10 cellular contexts compared by ENCODE assay signal in genomic region chr7:117673367-117673766, GRCh38.
DNase-seq lines count a peak whose midpoint lies in the region; ATAC-seq, FAIRE-seq and TF ChIP-seq lines count a peak whose summit lies in the region.
"Had no signal": no experiment of that assay in that cellular context is flagged by ENCODE, and none has a peak within 500 bp of the region (broad histone marks: within the 10 kb centered on the region; RNA-seq: fewer than 3 reads in every experiment).

No MANE protein-coding gene starts in this region.

- H4K5ac ChIP-seq in IMR-90 (ENCODE audit: low read depth, low read length), result peak overlapping the region; percentile 64

- peak overlapping the region; percentile 47 for H4K91ac ChIP-seq in IMR-90 (ENCODE audit: insufficient read depth, low read depth, low read length)

- peak overlapping the region in 2 of 5 experiments; percentile 18 to 44 for H3K4me3 Mint-ChIP-seq in brain
- H3K4me3 Mint-ChIP-seq in activated CD4-positive, alpha-beta memory T cell treated with anti-CD3 and anti-CD28 coated beads, Interleukin-2, amount 10 ng/mL, durations not matched to agents 7 days and 5 days, result no peak overlapping the region
- H3K4me3 Mint-ChIP-seq: activated T-cell treated with anti-CD3 and anti-CD28 coated beads, Interleukin-2, amount 50 U/mL, for 72 hours had no signal

- H4K8ac ChIP-seq in IMR-90 (ENCODE audit: low read depth in 2 of 2, low read length in 2 of 2), result peak overlapping the region in 1 of 2 experiments; percentile 9; a peak in 2 of 4 replicates

- dilution Hi-C loops in IMR-90 (cut with HindIII; ENCODE audit: low sequenced_read_pairs, unreplicated experiment), result no loop called here

- H3K23ac ChIP-seq in IMR-90 (ENCODE audit: low read depth, low read length), result no peak overlapping the region

- peak overlapping the region; percentile 61 for H2BK120ac ChIP-seq in IMR-90 (ENCODE audit: low read depth, low read length)

- peak overlapping the region; percentile 5 for H2AK9ac ChIP-seq in IMR-90 (replicated peaks; ENCODE audit: low read depth, low read length, poor library complexity)

- H3K4me1 ChIP-seq in IMR-90 (ENCODE audit: control insufficient read depth, insufficient read depth, low read length) (peaks cover 11% of the 10 kb centered on the region; the same call in 1 of the 2 replicates), small intestine (ENCODE audit: control insufficient read depth in 2 of 2, insufficient read depth in 1 of 2, low read depth in 1 of 2, low read length in 1 of 2) (peaks cover 0 to 2% of the 10 kb centered on the region in 2 donors)
- H3K4me1 ChIP-seq in effector memory CD4-positive, alpha-beta T cell (ENCODE audit: control insufficient read depth, insufficient read depth, low read length, poor library complexity, severe bottlenecking), result no peaks in the 10 kb centered on the region

- no peak overlapping the region for H3K56ac ChIP-seq in IMR-90 (ENCODE audit: extremely low read depth, insufficient read depth, low read length)

- TF ChIP-seq POLR2A in IMR-90 (IDR thresholded peaks at IDR 0.05; ENCODE audit: low read depth, low read length), result no peak

- H3K27ac ChIP-seq in IMR-90 (ENCODE audit: insufficient read depth, low read length) (0 out of 2 replicates have a peak overlapping the region, but pooled peaks have one; percentile 5), small intestine (ENCODE audit: low read depth in 1 of 2, low read length in 1 of 2) (peak overlapping the region; percentile 12 to 54)
- no peak overlapping the region for H3K27ac ChIP-seq in effector memory CD4-positive, alpha-beta T cell (ENCODE audit: insufficient read depth, low read length, poor library complexity, severe bottlenecking)
- H3K27ac ChIP-seq: SK-N-MC had no signal

- H3K27me3 Mint-ChIP-seq in brain, result peaks cover 4% of the 10 kb centered on the region
- no peaks in the 10 kb centered on the region for H3K27me3 Mint-ChIP-seq in activated CD4-positive, alpha-beta memory T cell treated with anti-CD3 and anti-CD28 coated beads, Interleukin-2, amount 10 ng/mL, durations not matched to agents 7 days and 5 days

- TF ChIP-seq RAD21 in IMR-90 (IDR thresholded peaks at IDR 0.05; ENCODE audit: low read length), result no peak

- H3K14ac ChIP-seq in IMR-90 (replicated peaks; ENCODE audit: low read depth, low read length), result 0 out of 2 replicates have a peak overlapping the region, but pooled peaks have one; percentile 52

- H2AK5ac ChIP-seq in IMR-90 (ENCODE audit: low read depth, low read length), result peak overlapping the region; percentile 11; the same call in 1 of the 2 replicates

- peak overlapping the region; percentile 74 for H3K18ac ChIP-seq in IMR-90 (ENCODE audit: low read depth, low read length)

- ATAC-seq in IMR-90 (ENCODE audit: low read depth) (no peak), HG03159 (IDR thresholded peaks at IDR 0.05; ENCODE audit: unreplicated experiment) (no peak)
- ATAC-seq: activated T-cell treated with anti-CD3 and anti-CD28 coated beads, Interleukin-2, amount 50 U/mL, for 72 hours had no signal

- DNase-seq in IMR-90 (no peak), inferior parietal cortex (ENCODE audit: extremely low spot score) (peak; percentile 76), small intestine (peak; percentile 37)
- no peak for DNase-seq in activated CD4-positive, alpha-beta T cell treated with anti-CD3 and anti-CD28 coated beads for 1 hour
- no peak for DNase-seq in effector memory CD4-positive, alpha-beta T cell
- DNase-seq in activated CD4-positive, alpha-beta memory T cell treated with anti-CD3 and anti-CD28 coated beads, Interleukin-2, amount 10 ng/mL, durations not matched to agents 7 days and 5 days, result no peak
- DNase-seq: activated T-cell treated with anti-CD3 and anti-CD28 coated beads, Interleukin-2, amount 50 U/mL, for 72 hours had no signal

- H3K36me3 Mint-ChIP-seq in brain, result no peaks in the 10 kb centered on the region
- no peaks in the 10 kb centered on the region for H3K36me3 Mint-ChIP-seq in activated CD4-positive, alpha-beta memory T cell treated with anti-CD3 and anti-CD28 coated beads, Interleukin-2, amount 10 ng/mL, durations not matched to agents 7 days and 5 days (ENCODE audit: low read depth)

- H3K9ac ChIP-seq in IMR-90 (ENCODE audit: low read depth, low read length), result no peak overlapping the region

- CTCF ChIA-PET in IMR-90 (lab: Yijun Ruan, JAX), result no interaction called here
- CTCF ChIA-PET in activated CD4-positive, alpha-beta memory T cell treated with anti-CD3 and anti-CD28 coated beads, Interleukin-2, amount 10 ng/mL, durations not matched to agents 7 days and 5 days (lab: Charles Lee), result no interaction called here

- no peaks in the 10 kb centered on the region for H3K9me3 Mint-ChIP-seq in brain
- H3K9me3 Mint-ChIP-seq in activated CD4-positive, alpha-beta memory T cell treated with anti-CD3 and anti-CD28 coated beads, Interleukin-2, amount 10 ng/mL, durations not matched to agents 7 days and 5 days, result no peaks in the 10 kb centered on the region
- H3K9me3 Mint-ChIP-seq: activated T-cell treated with anti-CD3 and anti-CD28 coated beads, Interleukin-2, amount 50 U/mL, for 72 hours had no signal

- H3K27ac Mint-ChIP-seq in brain, result peak overlapping the region in 4 of 5 experiments; percentile 55 to 85 (median 72)
- no peak overlapping the region for H3K27ac Mint-ChIP-seq in activated CD4-positive, alpha-beta memory T cell treated with anti-CD3 and anti-CD28 coated beads, Interleukin-2, amount 10 ng/mL, durations not matched to agents 7 days and 5 days
- H3K27ac Mint-ChIP-seq: activated T-cell treated with anti-CD3 and anti-CD28 coated beads, Interleukin-2, amount 50 U/mL, for 72 hours had no signal

- H3K36me3 ChIP-seq in IMR-90 (ENCODE audit: control insufficient read depth, insufficient read depth, low read length) (no peaks in the 10 kb centered on the region), small intestine (ENCODE audit: control insufficient read depth in 2 of 2, insufficient read depth in 2 of 2, low read length in 2 of 2) (no peaks in the 10 kb centered on the region)
- no peaks in the 10 kb centered on the region for H3K36me3 ChIP-seq in effector memory CD4-positive, alpha-beta T cell (ENCODE audit: control insufficient read depth, insufficient read depth, low read length)

- H3K9me1 ChIP-seq in IMR-90 (ENCODE audit: insufficient read depth, low read length), result no peaks in the 10 kb centered on the region

- no peak overlapping the region for H3K4me2 ChIP-seq in IMR-90 (ENCODE audit: low read depth, low read length)

- H3K27me3 ChIP-seq in IMR-90 (ENCODE audit: control insufficient read depth, insufficient read depth, low read length), result peaks cover under 1% of the 10 kb centered on the region; the same call in 1 of the 2 replicates
- H3K27me3 ChIP-seq in small intestine (ENCODE audit: control insufficient read depth in 2 of 2, insufficient read depth in 2 of 2, low read length in 2 of 2), result no peaks in the 10 kb centered on the region
- no peaks in the 10 kb centered on the region for H3K27me3 ChIP-seq in effector memory CD4-positive, alpha-beta T cell (replicated peaks; ENCODE audit: control insufficient read depth, insufficient read depth, low read length, poor library complexity, severe bottlenecking)

- no peak for FAIRE-seq in small intestine (lab: Jason Lieb, UNC)

- POLR2A ChIA-PET in IMR-90 (lab: Charles Lee; ENCODE audit: unreplicated experiment), result no interaction called here
- POLR2A ChIA-PET in activated CD4-positive, alpha-beta memory T cell treated with anti-CD3 and anti-CD28 coated beads, Interleukin-2, amount 10 ng/mL, durations not matched to agents 7 days and 5 days (lab: Charles Lee), result no interaction called here

- in situ Hi-C loops in IMR-90 (cut with MboI; ENCODE audit: low sequenced_read_pairs), result no loop called here

- peak overlapping the region; percentile 67 for H2AFZ ChIP-seq in IMR-90 (replicated peaks; ENCODE audit: low read length, poor library complexity)

- H3K4me3 ChIP-seq in IMR-90 (ENCODE audit: insufficient read depth, low read depth, low read length) (no peak overlapping the region), small intestine (ENCODE audit: low read depth in 1 of 2, low read length in 2 of 2) (no peak overlapping the region)
- H3K4me3 ChIP-seq in effector memory CD4-positive, alpha-beta T cell (ENCODE audit: insufficient read depth, low read depth, low read length, poor library complexity, severe bottlenecking), result no peak overlapping the region
- H3K4me3 ChIP-seq: SK-N-MC had no signal

- 60% methylated on average over 1 of the region's 14 CpGs; no CpG with 5 or more reads in 1 of the 2 experiments for WGBS in IMR-90 (ENCODE audit: extremely low coverage in 2 of 2, insufficient read length in 1 of 2), 2 experiments
- WGBS in small intestine, 3 donors, result 37 to 62% (median 56%) methylated on average over 14 of the region's 14 CpGs

- no TSS peak for BruUV-seq in IMR-90 (replicated peaks; lab: Mats Ljungman, UMichigan)

- peak overlapping the region; percentile 32 for H2BK20ac ChIP-seq in IMR-90 (ENCODE audit: low read depth, low read length)

- H3K4me1 Mint-ChIP-seq in brain, result peaks cover 29% of the 10 kb centered on the region
- no peaks in the 10 kb centered on the region for H3K4me1 Mint-ChIP-seq in activated CD4-positive, alpha-beta memory T cell treated with anti-CD3 and anti-CD28 coated beads, Interleukin-2, amount 10 ng/mL, durations not matched to agents 7 days and 5 days

- H4K20me1 ChIP-seq in IMR-90 (ENCODE audit: insufficient read depth, low read length), result no peaks in the 10 kb centered on the region

- H3K9me3 ChIP-seq in IMR-90 (ENCODE audit: control insufficient read depth, insufficient read depth, low read length) (no peaks in the 10 kb centered on the region), small intestine (ENCODE audit: control insufficient read depth, low read depth) (no peaks in the 10 kb centered on the region)
- no peaks in the 10 kb centered on the region for H3K9me3 ChIP-seq in effector memory CD4-positive, alpha-beta T cell (ENCODE audit: control insufficient read depth, low read length)

- no peaks in the 10 kb centered on the region for H3K79me1 ChIP-seq in IMR-90 (ENCODE audit: low read depth in 1 of 2, low read length in 2 of 2)

- TF ChIP-seq CTCF in IMR-90 (conservative IDR thresholded peaks at IDR 0.05; ENCODE audit: low read depth, low read length) (no peak), brain (conservative IDR thresholded peaks at IDR 0.05) (no peak)

- peak overlapping the region; percentile 17; the same call in 1 of the 3 replicates for H2BK15ac ChIP-seq in IMR-90 (ENCODE audit: low read depth, low read length)

- H2BK5ac ChIP-seq in IMR-90 (ENCODE audit: low read depth, low read length, poor library complexity, severe bottlenecking), result no peak overlapping the region

- intact Hi-C loops in IMR-90 (cut with micrococcal nuclease), result no loop called here

- H3K4ac ChIP-seq in IMR-90 (ENCODE audit: low read depth, low read length), result no peak overlapping the region; the same call in none of the 2 replicates

TF ChIP-seq in IMR-90, 13 proteins besides CTCF, POLR2A, EP300 and RAD21 (continues in another document):
- TF ChIP-seq NFE2L2 (IDR thresholded peaks at IDR 0.05; ENCODE audit: low read depth, low read length) (no peak), MAZ (IDR thresholded peaks at IDR 0.05; ENCODE audit: borderline replicate concordance, low read depth, low read length) (no peak), BHLHE40 (IDR thresholded peaks at IDR 0.05; ENCODE audit: low read depth, low read length) (no peak), SMC3 (IDR thresholded peaks at IDR 0.05; ENCODE audit: low read depth, low read length) (no peak), RCOR1 (IDR thresholded peaks at IDR 0.05; ENCODE audit: insufficient replicate concordance, low read length) (no peak)

Comparison
In these comparisons a context has a peak if more than half of its experiments do, and no peak if none do; other contexts are left out.
1. DNase-seq: peak in inferior parietal cortex (single experiment) and small intestine (single experiment); none in IMR-90 (single experiment), activated CD4-positive, alpha-beta T cell treated with anti-CD3 and anti-CD28 coated beads for 1 hour (single experiment), effector memory CD4-positive, alpha-beta T cell (0 of 3) and activated CD4-positive, alpha-beta memory T cell treated with anti-CD3 and anti-CD28 coated beads, Interleukin-2, amount 10 ng/mL, durations not matched to agents 7 days and 5 days (single experiment).